2 cellular contexts compared by ENCODE assay signal in genomic region chrX:53254570-53255461, GRCh38.
TF ChIP-seq lines count a peak whose summit lies in the region.

No MANE protein-coding gene starts in this region.

TF ChIP-seq in A549, 52 proteins besides CTCF, POLR2A, EP300 and RAD21:
- no peak for TF ChIP-seq REST (IDR thresholded peaks at IDR 0.05)
- no peak for TF ChIP-seq HES2 (IDR thresholded peaks at IDR 0.05)
- TF ChIP-seq MAFK (IDR thresholded peaks at IDR 0.05; ENCODE audit: partially characterized antibody) = no peak
- TF ChIP-seq SMC3 (IDR thresholded peaks at IDR 0.05) = no peak
- TF ChIP-seq ESRRA (IDR thresholded peaks at IDR 0.05; ENCODE audit: borderline replicate concordance, low read length) = no peak
- TF ChIP-seq MAX (IDR thresholded peaks at IDR 0.05) = no peak

TF ChIP-seq in IMR-90, 13 proteins besides CTCF, POLR2A, EP300 and RAD21:
- TF ChIP-seq CHD1 (IDR thresholded peaks at IDR 0.05; ENCODE audit: low read depth, low read length) (no peak), RFX5 (IDR thresholded peaks at IDR 0.05; ENCODE audit: low read depth, low read length) (no peak), USF2 (IDR thresholded peaks at IDR 0.05; ENCODE audit: low read depth, low read length) (no peak), NFE2L2 (IDR thresholded peaks at IDR 0.05; ENCODE audit: low read depth, low read length) (no peak), MXI1 (IDR thresholded peaks at IDR 0.05; ENCODE audit: borderline replicate concordance, low read depth, low read length) (no peak), CEBPB (IDR thresholded peaks at IDR 0.05; ENCODE audit: low read depth, low read length) (no peak), RCOR1 (IDR thresholded peaks at IDR 0.05; ENCODE audit: insufficient replicate concordance, low read length) (no peak), BHLHE40 (IDR thresholded peaks at IDR 0.05; ENCODE audit: low read depth, low read length) (no peak)
